Comparison of ENCODE assay signal across 13 cellular contexts in genomic region chr11:94100253-94100652, GRCh38.
"Had no signal": no experiment of that assay in that cellular context is flagged by ENCODE, and none has a peak within 500 bp of the region (broad histone marks: within the 10 kb centered on the region; RNA-seq: fewer than 3 reads in every experiment).

No MANE protein-coding gene starts in this region.

- H3K4me3 ChIP-seq: smooth muscle cell, uterus had no signal

- DNase-seq: activated CD4-positive, alpha-beta T cell treated with anti-CD3 and anti-CD28 coated beads, Interleukin-2, amount 50 U/mL, for 4 hours; activated CD4-positive, CD25-positive, alpha-beta regulatory T cell treated with anti-CD3 and anti-CD28 coated beads, Interleukin-2, amount 50 U/mL, for 72 hours; activated effector memory CD4-positive, alpha-beta T cell treated with anti-CD3 and anti-CD28 coated beads, Interleukin-2, amount 50 U/mL, for 16 hours; activated T-cell treated with anti-CD3 and anti-CD28 coated beads, Interleukin-2, amount 50 U/mL, for 1 hour; foreskin melanocyte; head of caudate nucleus; mesenchymal stem cell; occipital lobe; right cardiac atrium; uterus had no signal

- ATAC-seq: activated naive CD4-positive, alpha-beta T cell treated with anti-CD3 and anti-CD28 coated beads, Interleukin-2, amount 50 U/mL, for 72 hours; left lobe of liver; right cardiac atrium had no signal
